In genomic region chr17:79814966-79815835, GRCh38 we compare ENCODE assay signal across 1 cellular context.
A peak's percentile ranks its signal among the peaks of the same experiment; 100 is the strongest.
TF ChIP-seq lines count a peak whose summit lies in the region.

No MANE protein-coding gene starts in this region.

TF ChIP-seq in GM23338, 12 proteins besides CTCF, POLR2A, EP300 and RAD21:
- TF ChIP-seq ETS1 (IDR thresholded peaks at IDR 0.05) (no peak), EZH2 (IDR thresholded peaks at IDR 0.05; ENCODE audit: low read depth, unreplicated experiment) (peak; percentile 92)
